8 cellular contexts compared by ENCODE assay signal in the genomic region with DNA sequence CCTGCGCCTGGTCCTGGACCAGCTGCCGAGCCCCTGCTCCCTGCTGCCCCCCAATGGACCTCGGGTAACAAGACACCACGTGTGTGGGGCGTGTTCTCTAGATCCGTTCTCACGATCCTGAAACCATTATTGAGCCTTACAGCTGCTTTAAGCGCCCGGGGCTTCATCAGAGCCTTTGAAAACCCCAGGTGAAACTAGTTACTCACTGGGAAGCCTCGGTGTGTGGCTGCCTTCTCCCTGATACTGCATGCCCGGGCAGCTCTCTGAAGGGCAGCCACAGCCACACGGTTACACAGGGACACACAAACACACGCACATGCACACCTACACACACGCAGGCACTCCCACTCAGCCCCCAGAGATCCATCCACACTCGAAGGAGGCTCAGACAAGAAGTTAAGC. TPM values are rescaled to one million over a fixed set of nuclear protein-coding genes. Genes with fewer than 3 reads are reported as not detected.
DNase-seq lines count a peak whose midpoint lies in the region; ATAC-seq and TF ChIP-seq lines count a peak whose summit lies in the region.

No MANE protein-coding gene starts in this region.

- TF ChIP-seq RAD21 in Ishikawa (IDR thresholded peaks at IDR 0.05; ENCODE audit: low read depth) = peak; percentile 37; the same call in 1 of the 2 replicates

- TF ChIP-seq CTCF in Calu3 (IDR thresholded peaks at IDR 0.05; ENCODE audit: unreplicated experiment) (peak; percentile 70), WI38 (IDR thresholded peaks at IDR 0.05; ENCODE audit: low read depth, low read length) (peak; percentile 71)

- intact Hi-C loops in Calu3 (cut with micrococcal nuclease; ENCODE audit: unreplicated experiment) = no loop called here

- peaks cover 9% of the 10 kb centered on the region for H3K4me1 Mint-ChIP-seq in Calu3 (ENCODE audit: low read depth, unreplicated experiment)

- H3K27me3 Mint-ChIP-seq in Calu3 (ENCODE audit: unreplicated experiment) = peaks cover 42% of the 10 kb centered on the region

- no peak; the same call in 1 of the 2 replicates for TF ChIP-seq EP300 in Ishikawa (IDR thresholded peaks at IDR 0.05; ENCODE audit: borderline replicate concordance)

- DNase-seq in Calu3 (peak; percentile 59), fibroblast of gingiva (ENCODE audit: low read depth) (peak; percentile 12), renal cortical epithelial cell (ENCODE audit: low read depth) (peak; percentile 72), occipital lobe (lab: John Stamatoyannopoulos, UW) (no peak)
- DNase-seq in NK-92 treated with Interleukin-12 subunit alpha and Interleukin-12 subunit beta, amount 100 ng/mL, for 24 hours (lab: John Stamatoyannopoulos, UW) = no peak

- H3K4me3 ChIP-seq in WI38 (ENCODE audit: low read depth, low read length) = no peak overlapping the region

- peak; percentile 80 for ATAC-seq in GM19372 (IDR thresholded peaks at IDR 0.05; ENCODE audit: low read depth, unreplicated experiment)

- no peak overlapping the region for H3K4me3 Mint-ChIP-seq in Calu3 (ENCODE audit: low read depth, unreplicated experiment)

- no peaks in the 10 kb centered on the region for H3K9me3 Mint-ChIP-seq in Calu3 (ENCODE audit: low read depth, unreplicated experiment)

- CTCF ChIA-PET in Calu3 (lab: Charles Lee) = interaction anchor here (0.7 to 1.4 kb wide), 4 partner anchors 9 to 66 kb away, joined by 3 to 7 read pairs (median 3); no protein-coding TSS in a partner anchor

- H3K36me3 Mint-ChIP-seq in Calu3 (ENCODE audit: insufficient read depth, unreplicated experiment) = no peaks in the 10 kb centered on the region

- no TSS peak for BruUV-seq in Calu3 (replicated peaks; lab: Mats Ljungman, UMichigan)

- H3K27ac Mint-ChIP-seq in Calu3 (ENCODE audit: unreplicated experiment) = no peak overlapping the region

TF ChIP-seq in Ishikawa, 13 proteins besides CTCF, POLR2A, EP300 and RAD21:
- TF ChIP-seq TEAD4 (IDR thresholded peaks at IDR 0.05) (no peak), TAF1 (IDR thresholded peaks at IDR 0.05; ENCODE audit: low read depth) (no peak), FOXM1 (IDR thresholded peaks at IDR 0.05; ENCODE audit: borderline replicate concordance, low read depth) (no peak), TCF12 (IDR thresholded peaks at IDR 0.05; ENCODE audit: low read depth) (peak; percentile 21; the same call in 1 of the 2 replicates)
- TF ChIP-seq, protein P1, sequence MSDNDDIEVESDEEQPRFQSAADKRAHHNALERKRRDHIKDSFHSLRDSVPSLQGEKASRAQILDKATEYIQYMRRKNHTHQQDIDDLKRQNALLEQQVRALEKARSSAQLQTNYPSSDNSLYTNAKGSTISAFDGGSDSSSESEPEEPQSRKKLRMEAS (IDR thresholded peaks at IDR 0.05) = peak; percentile 89
- TF ChIP-seq, protein P2, sequence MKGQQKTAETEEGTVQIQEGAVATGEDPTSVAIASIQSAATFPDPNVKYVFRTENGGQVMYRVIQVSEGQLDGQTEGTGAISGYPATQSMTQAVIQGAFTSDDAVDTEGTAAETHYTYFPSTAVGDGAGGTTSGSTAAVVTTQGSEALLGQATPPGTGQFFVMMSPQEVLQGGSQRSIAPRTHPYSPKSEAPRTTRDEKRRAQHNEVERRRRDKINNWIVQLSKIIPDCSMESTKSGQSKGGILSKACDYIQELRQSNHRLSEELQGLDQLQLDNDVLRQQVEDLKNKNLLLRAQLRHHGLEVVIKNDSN (IDR thresholded peaks at IDR 0.05) = peak; percentile 70
TF ChIP-seq in Ishikawa: peak in this region for 3.

RNA-seq across cellular contexts. Expression of a gene that starts 5.3 kb away (rescaled TPM):
- total RNA-seq in Calu3 (2022) (not detected in 2 replicates), renal cortical epithelial cell (5.8 and 13.0 TPM in 2 replicates), occipital lobe (0.16 TPM)

RNA-seq across cellular contexts. Expression of a gene that starts 10.1 kb away (rescaled TPM):
- total RNA-seq in Calu3 (2022) = 2.2 and 3.4 TPM in 2 replicates
- total RNA-seq in renal cortical epithelial cell = 0.25 TPM in 1 of 2 replicates, not detected in the other
- total RNA-seq in occipital lobe = not detected

RNA-seq across cellular contexts. Expression of a gene that starts 20.9 kb away (rescaled TPM):
- 32.1 and 36.2 TPM in 2 replicates for total RNA-seq in Calu3 (2022)
- 17.9 and 23.1 TPM in 2 replicates for total RNA-seq in renal cortical epithelial cell
- 27.0 TPM for total RNA-seq in occipital lobe

RNA-seq across cellular contexts. Expression of a gene that starts 51.5 kb away (rescaled TPM):
- total RNA-seq in Calu3 (2022) (6.4 and 10.1 TPM in 2 replicates), renal cortical epithelial cell (3.3 and 9.7 TPM in 2 replicates), occipital lobe (9.5 TPM)

Comparison
In these comparisons a context has a peak if more than half of its experiments do, and no peak if none do; other contexts are left out.
1. DNase-seq: peak in Calu3 (single experiment), fibroblast of gingiva (single experiment) and renal cortical epithelial cell (single experiment); none in occipital lobe (single experiment) and NK-92 treated with Interleukin-12 subunit alpha and Interleukin-12 subunit beta, amount 100 ng/mL, for 24 hours (single experiment).